In the genomic region with DNA sequence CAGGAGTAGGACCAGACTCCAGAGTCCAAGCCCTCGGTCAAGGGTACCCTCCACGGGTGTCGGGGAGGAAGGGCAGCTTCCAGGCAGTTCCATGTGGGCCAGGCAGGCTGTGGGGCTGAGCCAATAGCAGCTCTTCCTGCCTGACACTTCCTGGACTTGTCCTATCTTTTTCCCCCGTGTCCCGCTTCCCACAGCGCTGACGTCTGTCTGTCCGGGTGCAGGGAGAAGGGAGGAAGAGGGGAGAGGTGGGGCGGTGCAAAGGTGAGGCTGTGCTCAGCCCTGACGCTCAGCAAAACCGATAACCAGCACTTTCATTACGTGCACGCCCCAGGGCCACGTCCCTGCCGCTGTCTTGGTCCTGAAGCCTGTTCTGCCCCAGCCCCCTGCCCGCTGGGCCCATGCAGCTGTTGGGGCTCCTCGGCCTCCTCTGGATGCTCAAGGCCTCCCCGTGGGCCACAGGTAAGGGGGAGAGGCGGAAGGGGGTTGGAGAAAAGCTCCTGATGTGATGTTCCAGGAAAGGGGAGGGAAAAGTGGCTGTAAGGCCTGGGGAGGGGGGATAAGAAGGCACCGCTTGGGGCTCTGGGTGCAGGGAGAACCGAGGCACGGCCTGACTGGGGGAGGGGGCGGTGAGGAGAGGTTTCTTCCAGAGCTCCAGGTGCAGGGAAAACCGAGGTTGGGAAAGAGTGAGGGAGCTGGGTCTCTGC, we compare ENCODE assay signal across 2 cellular contexts.
TF ChIP-seq lines count a peak whose summit lies in the region.

A gene with protein sequence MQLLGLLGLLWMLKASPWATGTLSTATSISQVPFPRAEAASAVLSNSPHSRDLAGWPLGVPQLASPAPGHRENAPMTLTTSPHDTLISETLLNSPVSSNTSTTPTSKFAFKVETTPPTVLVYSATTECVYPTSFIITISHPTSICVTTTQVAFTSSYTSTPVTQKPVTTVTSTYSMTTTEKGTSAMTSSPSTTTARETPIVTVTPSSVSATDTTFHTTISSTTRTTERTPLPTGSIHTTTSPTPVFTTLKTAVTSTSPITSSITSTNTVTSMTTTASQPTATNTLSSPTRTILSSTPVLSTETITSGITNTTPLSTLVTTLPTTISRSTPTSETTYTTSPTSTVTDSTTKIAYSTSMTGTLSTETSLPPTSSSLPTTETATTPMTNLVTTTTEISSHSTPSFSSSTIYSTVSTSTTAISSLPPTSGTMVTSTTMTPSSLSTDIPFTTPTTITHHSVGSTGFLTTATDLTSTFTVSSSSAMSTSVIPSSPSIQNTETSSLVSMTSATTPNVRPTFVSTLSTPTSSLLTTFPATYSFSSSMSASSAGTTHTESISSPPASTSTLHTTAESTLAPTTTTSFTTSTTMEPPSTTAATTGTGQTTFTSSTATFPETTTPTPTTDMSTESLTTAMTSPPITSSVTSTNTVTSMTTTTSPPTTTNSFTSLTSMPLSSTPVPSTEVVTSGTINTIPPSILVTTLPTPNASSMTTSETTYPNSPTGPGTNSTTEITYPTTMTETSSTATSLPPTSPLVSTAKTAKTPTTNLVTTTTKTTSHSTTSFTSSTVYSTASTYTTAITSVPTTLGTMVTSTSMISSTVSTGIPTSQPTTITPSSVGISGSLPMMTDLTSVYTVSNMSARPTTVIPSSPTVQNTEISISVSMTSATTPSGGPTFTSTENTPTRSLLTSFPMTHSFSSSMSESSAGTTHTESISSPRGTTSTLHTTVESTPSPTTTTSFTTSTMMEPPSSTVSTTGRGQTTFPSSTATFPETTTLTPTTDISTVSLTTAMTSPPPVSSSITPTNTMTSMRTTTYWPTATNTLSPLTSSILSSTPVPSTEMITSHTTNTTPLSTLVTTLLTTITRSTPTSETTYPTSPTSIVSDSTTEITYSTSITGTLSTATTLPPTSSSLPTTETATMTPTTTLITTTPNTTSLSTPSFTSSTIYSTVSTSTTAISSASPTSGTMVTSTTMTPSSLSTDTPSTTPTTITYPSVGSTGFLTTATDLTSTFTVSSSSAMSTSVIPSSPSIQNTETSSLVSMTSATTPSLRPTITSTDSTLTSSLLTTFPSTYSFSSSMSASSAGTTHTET (N-terminal part only) (plus strand): TSS at position 308 of the 704 bp plus-strand sequence. CDS start 91 bp downstream, at position 399.

TF ChIP-seq in GM12878, 131 proteins besides CTCF, POLR2A, EP300 and RAD21 (continues in another document):
- TF ChIP-seq, protein P1, sequence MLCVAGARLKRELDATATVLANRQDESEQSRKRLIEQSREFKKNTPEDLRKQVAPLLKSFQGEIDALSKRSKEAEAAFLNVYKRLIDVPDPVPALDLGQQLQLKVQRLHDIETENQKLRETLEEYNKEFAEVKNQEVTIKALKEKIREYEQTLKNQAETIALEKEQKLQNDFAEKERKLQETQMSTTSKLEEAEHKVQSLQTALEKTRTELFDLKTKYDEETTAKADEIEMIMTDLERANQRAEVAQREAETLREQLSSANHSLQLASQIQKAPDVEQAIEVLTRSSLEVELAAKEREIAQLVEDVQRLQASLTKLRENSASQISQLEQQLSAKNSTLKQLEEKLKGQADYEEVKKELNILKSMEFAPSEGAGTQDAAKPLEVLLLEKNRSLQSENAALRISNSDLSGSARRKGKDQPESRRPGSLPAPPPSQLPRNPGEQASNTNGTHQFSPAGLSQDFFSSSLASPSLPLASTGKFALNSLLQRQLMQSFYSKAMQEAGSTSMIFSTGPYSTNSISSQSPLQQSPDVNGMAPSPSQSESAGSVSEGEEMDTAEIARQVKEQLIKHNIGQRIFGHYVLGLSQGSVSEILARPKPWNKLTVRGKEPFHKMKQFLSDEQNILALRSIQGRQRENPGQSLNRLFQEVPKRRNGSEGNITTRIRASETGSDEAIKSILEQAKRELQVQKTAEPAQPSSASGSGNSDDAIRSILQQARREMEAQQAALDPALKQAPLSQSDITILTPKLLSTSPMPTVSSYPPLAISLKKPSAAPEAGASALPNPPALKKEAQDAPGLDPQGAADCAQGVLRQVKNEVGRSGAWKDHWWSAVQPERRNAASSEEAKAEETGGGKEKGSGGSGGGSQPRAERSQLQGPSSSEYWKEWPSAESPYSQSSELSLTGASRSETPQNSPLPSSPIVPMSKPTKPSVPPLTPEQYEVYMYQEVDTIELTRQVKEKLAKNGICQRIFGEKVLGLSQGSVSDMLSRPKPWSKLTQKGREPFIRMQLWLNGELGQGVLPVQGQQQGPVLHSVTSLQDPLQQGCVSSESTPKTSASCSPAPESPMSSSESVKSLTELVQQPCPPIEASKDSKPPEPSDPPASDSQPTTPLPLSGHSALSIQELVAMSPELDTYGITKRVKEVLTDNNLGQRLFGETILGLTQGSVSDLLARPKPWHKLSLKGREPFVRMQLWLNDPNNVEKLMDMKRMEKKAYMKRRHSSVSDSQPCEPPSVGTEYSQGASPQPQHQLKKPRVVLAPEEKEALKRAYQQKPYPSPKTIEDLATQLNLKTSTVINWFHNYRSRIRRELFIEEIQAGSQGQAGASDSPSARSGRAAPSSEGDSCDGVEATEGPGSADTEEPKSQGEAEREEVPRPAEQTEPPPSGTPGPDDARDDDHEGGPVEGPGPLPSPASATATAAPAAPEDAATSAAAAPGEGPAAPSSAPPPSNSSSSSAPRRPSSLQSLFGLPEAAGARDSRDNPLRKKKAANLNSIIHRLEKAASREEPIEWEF (IDR thresholded peaks at IDR 0.05; ENCODE audit: insufficient replicate concordance, low read depth, low read length), result no peak
- TF ChIP-seq, protein P2, sequence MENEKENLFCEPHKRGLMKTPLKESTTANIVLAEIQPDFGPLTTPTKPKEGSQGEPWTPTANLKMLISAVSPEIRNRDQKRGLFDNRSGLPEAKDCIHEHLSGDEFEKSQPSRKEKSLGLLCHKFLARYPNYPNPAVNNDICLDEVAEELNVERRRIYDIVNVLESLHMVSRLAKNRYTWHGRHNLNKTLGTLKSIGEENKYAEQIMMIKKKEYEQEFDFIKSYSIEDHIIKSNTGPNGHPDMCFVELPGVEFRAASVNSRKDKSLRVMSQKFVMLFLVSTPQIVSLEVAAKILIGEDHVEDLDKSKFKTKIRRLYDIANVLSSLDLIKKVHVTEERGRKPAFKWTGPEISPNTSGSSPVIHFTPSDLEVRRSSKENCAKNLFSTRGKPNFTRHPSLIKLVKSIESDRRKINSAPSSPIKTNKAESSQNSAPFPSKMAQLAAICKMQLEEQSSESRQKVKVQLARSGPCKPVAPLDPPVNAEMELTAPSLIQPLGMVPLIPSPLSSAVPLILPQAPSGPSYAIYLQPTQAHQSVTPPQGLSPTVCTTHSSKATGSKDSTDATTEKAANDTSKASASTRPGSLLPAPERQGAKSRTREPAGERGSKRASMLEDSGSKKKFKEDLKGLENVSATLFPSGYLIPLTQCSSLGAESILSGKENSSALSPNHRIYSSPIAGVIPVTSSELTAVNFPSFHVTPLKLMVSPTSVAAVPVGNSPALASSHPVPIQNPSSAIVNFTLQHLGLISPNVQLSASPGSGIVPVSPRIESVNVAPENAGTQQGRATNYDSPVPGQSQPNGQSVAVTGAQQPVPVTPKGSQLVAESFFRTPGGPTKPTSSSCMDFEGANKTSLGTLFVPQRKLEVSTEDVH (IDR thresholded peaks at IDR 0.05; ENCODE audit: low read depth, partially characterized antibody), result no peak
- TF ChIP-seq SUPT20H (IDR thresholded peaks at IDR 0.05; ENCODE audit: borderline replicate concordance, control insufficient read depth, low read depth, low read length) (no peak), POLR2AphosphoS2 (IDR thresholded peaks at IDR 0.05; ENCODE audit: low read depth, low read length) (no peak), BACH1 (IDR thresholded peaks at IDR 0.05; ENCODE audit: borderline replicate concordance) (no peak), HCFC1 (IDR thresholded peaks at IDR 0.05; ENCODE audit: low read length) (no peak), RUNX3 (IDR thresholded peaks at IDR 0.05; ENCODE audit: low read length) (no peak)

TF ChIP-seq in HepG2, 621 proteins besides CTCF, POLR2A, EP300 and RAD21 (continues in another document):
- TF ChIP-seq MEIS2 (CRISPR knock-in tag; IDR thresholded peaks at IDR 0.05), result no peak
- TF ChIP-seq, protein P3, sequence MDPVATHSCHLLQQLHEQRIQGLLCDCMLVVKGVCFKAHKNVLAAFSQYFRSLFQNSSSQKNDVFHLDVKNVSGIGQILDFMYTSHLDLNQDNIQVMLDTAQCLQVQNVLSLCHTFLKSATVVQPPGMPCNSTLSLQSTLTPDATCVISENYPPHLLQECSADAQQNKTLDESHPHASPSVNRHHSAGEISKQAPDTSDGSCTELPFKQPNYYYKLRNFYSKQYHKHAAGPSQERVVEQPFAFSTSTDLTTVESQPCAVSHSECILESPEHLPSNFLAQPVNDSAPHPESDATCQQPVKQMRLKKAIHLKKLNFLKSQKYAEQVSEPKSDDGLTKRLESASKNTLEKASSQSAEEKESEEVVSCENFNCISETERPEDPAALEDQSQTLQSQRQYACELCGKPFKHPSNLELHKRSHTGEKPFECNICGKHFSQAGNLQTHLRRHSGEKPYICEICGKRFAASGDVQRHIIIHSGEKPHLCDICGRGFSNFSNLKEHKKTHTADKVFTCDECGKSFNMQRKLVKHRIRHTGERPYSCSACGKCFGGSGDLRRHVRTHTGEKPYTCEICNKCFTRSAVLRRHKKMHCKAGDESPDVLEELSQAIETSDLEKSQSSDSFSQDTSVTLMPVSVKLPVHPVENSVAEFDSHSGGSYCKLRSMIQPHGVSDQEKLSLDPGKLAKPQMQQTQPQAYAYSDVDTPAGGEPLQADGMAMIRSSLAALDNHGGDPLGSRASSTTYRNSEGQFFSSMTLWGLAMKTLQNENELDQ (CRISPR knock-in tag; IDR thresholded peaks at IDR 0.05; ENCODE audit: borderline replicate concordance), result no peak
- TF ChIP-seq ZNF883 (CRISPR knock-in tag; IDR thresholded peaks at IDR 0.05; ENCODE audit: not compliant biosample characterization), result no peak
- TF ChIP-seq, protein P4, sequence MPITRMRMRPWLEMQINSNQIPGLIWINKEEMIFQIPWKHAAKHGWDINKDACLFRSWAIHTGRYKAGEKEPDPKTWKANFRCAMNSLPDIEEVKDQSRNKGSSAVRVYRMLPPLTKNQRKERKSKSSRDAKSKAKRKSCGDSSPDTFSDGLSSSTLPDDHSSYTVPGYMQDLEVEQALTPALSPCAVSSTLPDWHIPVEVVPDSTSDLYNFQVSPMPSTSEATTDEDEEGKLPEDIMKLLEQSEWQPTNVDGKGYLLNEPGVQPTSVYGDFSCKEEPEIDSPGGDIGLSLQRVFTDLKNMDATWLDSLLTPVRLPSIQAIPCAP (CRISPR knock-in tag; IDR thresholded peaks at IDR 0.05; ENCODE audit: low read depth), result no peak
- TF ChIP-seq, protein P5, sequence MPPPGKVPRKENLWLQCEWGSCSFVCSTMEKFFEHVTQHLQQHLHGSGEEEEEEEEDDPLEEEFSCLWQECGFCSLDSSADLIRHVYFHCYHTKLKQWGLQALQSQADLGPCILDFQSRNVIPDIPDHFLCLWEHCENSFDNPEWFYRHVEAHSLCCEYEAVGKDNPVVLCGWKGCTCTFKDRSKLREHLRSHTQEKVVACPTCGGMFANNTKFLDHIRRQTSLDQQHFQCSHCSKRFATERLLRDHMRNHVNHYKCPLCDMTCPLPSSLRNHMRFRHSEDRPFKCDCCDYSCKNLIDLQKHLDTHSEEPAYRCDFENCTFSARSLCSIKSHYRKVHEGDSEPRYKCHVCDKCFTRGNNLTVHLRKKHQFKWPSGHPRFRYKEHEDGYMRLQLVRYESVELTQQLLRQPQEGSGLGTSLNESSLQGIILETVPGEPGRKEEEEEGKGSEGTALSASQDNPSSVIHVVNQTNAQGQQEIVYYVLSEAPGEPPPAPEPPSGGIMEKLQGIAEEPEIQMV (CRISPR knock-in tag; IDR thresholded peaks at IDR 0.05; ENCODE audit: low read depth), result no peak
- no peak for TF ChIP-seq NR2F6 (IDR thresholded peaks at IDR 0.05)
- TF ChIP-seq NR2F6 (CRISPR knock-in tag; IDR thresholded peaks at IDR 0.05), result no peak
- TF ChIP-seq, protein P6, sequence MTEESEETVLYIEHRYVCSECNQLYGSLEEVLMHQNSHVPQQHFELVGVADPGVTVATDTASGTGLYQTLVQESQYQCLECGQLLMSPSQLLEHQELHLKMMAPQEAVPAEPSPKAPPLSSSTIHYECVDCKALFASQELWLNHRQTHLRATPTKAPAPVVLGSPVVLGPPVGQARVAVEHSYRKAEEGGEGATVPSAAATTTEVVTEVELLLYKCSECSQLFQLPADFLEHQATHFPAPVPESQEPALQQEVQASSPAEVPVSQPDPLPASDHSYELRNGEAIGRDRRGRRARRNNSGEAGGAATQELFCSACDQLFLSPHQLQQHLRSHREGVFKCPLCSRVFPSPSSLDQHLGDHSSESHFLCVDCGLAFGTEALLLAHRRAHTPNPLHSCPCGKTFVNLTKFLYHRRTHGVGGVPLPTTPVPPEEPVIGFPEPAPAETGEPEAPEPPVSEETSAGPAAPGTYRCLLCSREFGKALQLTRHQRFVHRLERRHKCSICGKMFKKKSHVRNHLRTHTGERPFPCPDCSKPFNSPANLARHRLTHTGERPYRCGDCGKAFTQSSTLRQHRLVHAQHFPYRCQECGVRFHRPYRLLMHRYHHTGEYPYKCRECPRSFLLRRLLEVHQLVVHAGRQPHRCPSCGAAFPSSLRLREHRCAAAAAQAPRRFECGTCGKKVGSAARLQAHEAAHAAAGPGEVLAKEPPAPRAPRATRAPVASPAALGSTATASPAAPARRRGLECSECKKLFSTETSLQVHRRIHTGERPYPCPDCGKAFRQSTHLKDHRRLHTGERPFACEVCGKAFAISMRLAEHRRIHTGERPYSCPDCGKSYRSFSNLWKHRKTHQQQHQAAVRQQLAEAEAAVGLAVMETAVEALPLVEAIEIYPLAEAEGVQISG (CRISPR knock-in tag; IDR thresholded peaks at IDR 0.05), result no peak
- no peak for TF ChIP-seq FOXM1 (CRISPR knock-in tag; IDR thresholded peaks at IDR 0.05)
- no peak for TF ChIP-seq AHR (CRISPR knock-in tag; IDR thresholded peaks at IDR 0.05)
- TF ChIP-seq ESRRA (CRISPR knock-in tag; IDR thresholded peaks at IDR 0.05; ENCODE audit: low read depth), result no peak
- TF ChIP-seq U2AF2 (IDR thresholded peaks at IDR 0.05; ENCODE audit: low read depth, low read length), result no peak
- no peak for TF ChIP-seq ARHGAP35 (CRISPR knock-in tag; IDR thresholded peaks at IDR 0.05; ENCODE audit: borderline replicate concordance)
- TF ChIP-seq, protein P7, sequence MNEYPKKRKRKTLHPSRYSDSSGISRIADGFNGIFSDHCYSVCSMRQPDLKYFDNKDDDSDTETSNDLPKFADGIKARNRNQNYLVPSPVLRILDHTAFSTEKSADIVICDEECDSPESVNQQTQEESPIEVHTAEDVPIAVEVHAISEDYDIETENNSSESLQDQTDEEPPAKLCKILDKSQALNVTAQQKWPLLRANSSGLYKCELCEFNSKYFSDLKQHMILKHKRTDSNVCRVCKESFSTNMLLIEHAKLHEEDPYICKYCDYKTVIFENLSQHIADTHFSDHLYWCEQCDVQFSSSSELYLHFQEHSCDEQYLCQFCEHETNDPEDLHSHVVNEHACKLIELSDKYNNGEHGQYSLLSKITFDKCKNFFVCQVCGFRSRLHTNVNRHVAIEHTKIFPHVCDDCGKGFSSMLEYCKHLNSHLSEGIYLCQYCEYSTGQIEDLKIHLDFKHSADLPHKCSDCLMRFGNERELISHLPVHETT (CRISPR knock-in tag; conservative IDR thresholded peaks at IDR 0.05), result no peak
